8 cellular contexts compared by ENCODE assay signal in the genomic region with DNA sequence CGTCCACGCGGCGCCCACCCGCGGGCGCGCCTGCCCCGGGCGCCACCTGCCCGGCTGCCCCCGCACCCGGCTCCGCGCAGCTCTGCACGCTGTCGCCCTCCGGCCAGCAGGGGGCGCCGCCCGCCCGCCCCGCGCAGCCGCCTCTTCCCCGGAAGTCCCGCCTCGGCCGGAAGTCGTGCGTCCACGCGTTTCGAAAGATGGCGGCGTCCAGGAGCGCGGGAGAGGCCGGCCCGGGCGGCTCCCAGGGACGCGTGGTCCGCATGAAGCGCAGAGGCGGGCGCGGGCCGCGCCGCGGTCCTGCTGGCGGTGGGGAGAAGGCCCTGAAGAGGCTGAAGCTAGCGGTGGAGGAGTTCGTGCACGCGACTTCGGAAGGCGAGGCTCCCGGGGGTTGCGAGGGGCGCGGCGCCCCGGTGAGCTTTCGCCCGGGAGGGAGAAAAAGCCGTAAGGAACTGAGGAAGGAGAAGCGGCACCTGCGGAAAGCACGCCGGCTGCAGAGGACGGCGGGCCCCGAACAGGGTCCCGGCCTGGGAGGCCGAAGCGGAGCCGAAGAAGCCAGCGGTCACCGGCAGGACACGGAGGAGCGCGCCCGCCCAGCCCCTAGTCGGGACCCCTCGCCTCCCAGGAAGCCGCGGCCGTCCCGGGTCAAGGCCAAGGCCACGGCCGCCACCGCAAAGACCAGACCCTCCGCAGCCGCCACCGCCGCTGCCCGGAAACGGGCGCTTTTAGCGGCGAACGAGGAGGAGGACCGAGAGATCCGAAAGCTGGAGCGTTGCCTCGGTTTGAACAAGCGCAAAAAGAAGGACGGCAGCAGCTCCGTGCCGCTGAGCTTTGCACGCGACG. TPM values are rescaled to one million over a fixed set of nuclear protein-coding genes. Genes with fewer than 3 reads are reported as not detected.
DNase-seq lines count a peak whose midpoint lies in the region; ATAC-seq and TF ChIP-seq lines count a peak whose summit lies in the region.

A gene with protein sequence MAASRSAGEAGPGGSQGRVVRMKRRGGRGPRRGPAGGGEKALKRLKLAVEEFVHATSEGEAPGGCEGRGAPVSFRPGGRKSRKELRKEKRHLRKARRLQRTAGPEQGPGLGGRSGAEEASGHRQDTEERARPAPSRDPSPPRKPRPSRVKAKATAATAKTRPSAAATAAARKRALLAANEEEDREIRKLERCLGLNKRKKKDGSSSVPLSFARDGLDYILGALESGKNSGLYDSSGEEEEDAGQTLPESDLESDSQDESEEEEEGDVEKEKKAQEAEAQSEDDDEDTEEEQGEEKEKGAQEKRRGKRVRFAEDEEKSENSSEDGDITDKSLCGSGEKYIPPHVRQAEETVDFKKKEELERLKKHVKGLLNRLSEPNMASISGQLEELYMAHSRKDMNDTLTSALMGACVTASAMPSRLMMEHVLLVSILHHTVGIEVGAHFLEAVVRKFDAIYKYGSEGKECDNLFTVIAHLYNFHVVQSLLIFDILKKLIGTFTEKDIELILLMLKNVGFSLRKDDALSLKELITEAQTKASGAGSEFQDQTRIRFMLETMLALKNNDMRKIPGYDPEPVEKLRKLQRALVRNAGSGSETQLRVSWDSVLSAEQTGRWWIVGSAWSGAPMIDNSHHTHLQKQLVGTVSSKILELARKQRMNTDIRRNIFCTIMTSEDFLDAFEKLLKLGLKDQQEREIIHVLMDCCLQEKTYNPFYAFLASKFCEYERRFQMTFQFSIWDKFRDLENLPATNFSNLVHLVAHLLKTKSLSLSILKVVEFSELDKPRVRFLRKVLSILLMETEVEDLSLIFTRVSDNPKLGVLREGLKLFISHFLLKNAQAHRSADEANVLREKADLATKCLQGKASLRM (plus strand): TSS at position 172 of the 840 bp plus-strand sequence. CDS start 26 bp downstream, at position 198.

- TF ChIP-seq CTCF in HCT116 (IDR thresholded peaks at IDR 0.05 in 2 of 3, conservative IDR thresholded peaks at IDR 0.05 in 1 of 3; ENCODE audit: borderline replicate concordance in 1 of 3, insufficient read depth in 1 of 3, low read depth in 2 of 3, low read length in 2 of 3) = peak; percentile 46 to 76 (median 50); a peak in 5 of 6 replicates
- TF ChIP-seq CTCF in MM.1S (IDR thresholded peaks at IDR 0.05; ENCODE audit: low read length) = peak; percentile 58
- peak; percentile 72 for TF ChIP-seq CTCF in parathyroid adenoma (IDR thresholded peaks at IDR 0.05)
- peak in 5 of 6 experiments; percentile 71 to 100 (median 91) for TF ChIP-seq CTCF in thyroid gland (IDR thresholded peaks at IDR 0.05)

- H2AFZ ChIP-seq in HCT116 (ENCODE audit: low read depth, low read length, poor library complexity, severe bottlenecking) (no peak within 1 kb of the TSS), MM.1S (ENCODE audit: low read length) (peak within 1 kb of the TSS; percentile 81), parathyroid adenoma (peak within 1 kb of the TSS; percentile 98)

- H3K9me3 ChIP-seq in HCT116 (ENCODE audit: control insufficient read depth in 1 of 2, insufficient read depth in 1 of 2, low read depth in 1 of 2, low read length in 2 of 2) = no peaks in the 10 kb centered on the region
- no peaks in the 10 kb centered on the region for H3K9me3 ChIP-seq in MM.1S (replicated peaks; ENCODE audit: insufficient read depth, low read length)
- no peaks in the 10 kb centered on the region for H3K9me3 ChIP-seq in parathyroid adenoma (ENCODE audit: control insufficient read depth, low read length)
- H3K9me3 ChIP-seq in thyroid gland = no peaks in the 10 kb centered on the region

- H3K9ac ChIP-seq in HCT116 (ENCODE audit: low read length) = peak within 1 kb of the TSS; percentile 97
- peak within 1 kb of the TSS; percentile 94 for H3K9ac ChIP-seq in MM.1S (ENCODE audit: low read length)
- H3K9ac ChIP-seq in parathyroid adenoma = peak within 1 kb of the TSS; percentile 67

- intact Hi-C loops in HCT116 (cut with micrococcal nuclease) = loop anchor here (2.0 to 10.0 kb wide), 3 partner anchors 47 to 1155 kb away; a partner anchor contains a TSS
- intact Hi-C loops in head of caudate nucleus (cut with DNase I) = loop anchor here (10.0 kb wide), 1 partner anchor 195 kb away; no protein-coding TSS in a partner anchor
- intact Hi-C loops in thyroid gland (cut with DNase I) = no loop called here

- TF ChIP-seq RAD21 in HCT116 (IDR thresholded peaks at IDR 0.05; ENCODE audit: low read depth) = peak; percentile 42

- H4K20me1 ChIP-seq in HCT116 (ENCODE audit: insufficient read depth) (peaks cover 31% of the 10 kb centered on the region), MM.1S (ENCODE audit: insufficient read depth, low read length) (peaks cover 9% of the 10 kb centered on the region; the same call in 1 of the 2 replicates)

- no peaks in the 10 kb centered on the region for H3K9me2 ChIP-seq in HCT116 (ENCODE audit: insufficient read depth)
- no peaks in the 10 kb centered on the region for H3K9me2 ChIP-seq in MM.1S (replicated peaks; ENCODE audit: insufficient read depth, low read length)

- peak; percentile 56 for DNase-seq in HCT116 (ENCODE audit: low read depth, low spot score)
- DNase-seq in MM.1S = peak; percentile 95
- DNase-seq in activated naive CD4-positive, alpha-beta T cell treated with anti-CD3 and anti-CD28 coated beads, Interleukin-2, amount 50 U/mL, for 16 hours = peak; percentile 94
- peak; percentile 68 to 95 (median 89) for DNase-seq in head of caudate nucleus
- DNase-seq in thyroid gland = peak; percentile 85 to 90

- RAD21 ChIA-PET in HCT116 (lab: Charles Lee; ENCODE audit: low non-redundant PET in 1 of 2, low total read pairs in 2 of 2, uncharacterized antibody in 2 of 2, unreplicated experiment in 2 of 2) = no interaction called here

- H3K27ac ChIP-seq in HCT116 (ENCODE audit: low read depth, low read length) (peak within 1 kb of the TSS; percentile 78), MM.1S (ENCODE audit: low read length) (peak within 1 kb of the TSS; percentile 73), parathyroid adenoma (peak within 1 kb of the TSS; percentile 34), thyroid gland (no peak within 1 kb of the TSS)

- ATAC-seq in HCT116 = peak; percentile 85
- peak; percentile 86 for ATAC-seq in SK-N-SH treated with all-trans-retinoic acid at 6 μM for 48 hours

- peaks cover 9% of the 10 kb centered on the region for H3F3A ChIP-seq in MM.1S (ENCODE audit: insufficient read depth, low read length)

- no peaks in the 10 kb centered on the region for H3K27me3 ChIP-seq in HCT116 (ENCODE audit: insufficient read depth, low read length)
- H3K27me3 ChIP-seq in MM.1S (replicated peaks; ENCODE audit: insufficient read depth, low read length) = peaks cover 10% of the 10 kb centered on the region; the same call in 1 of the 2 replicates
- no peaks in the 10 kb centered on the region for H3K27me3 ChIP-seq in parathyroid adenoma (ENCODE audit: control insufficient read depth, insufficient read depth, low read length)
- no peaks in the 10 kb centered on the region for H3K27me3 ChIP-seq in thyroid gland

- no TSS peak for BruUV-seq in HCT116 (replicated peaks; lab: Mats Ljungman, UMichigan)

- H3K4me1 ChIP-seq in HCT116 (ENCODE audit: control insufficient read depth in 1 of 2, insufficient read depth in 2 of 2, low read length in 2 of 2) (peaks cover 6 to 34% of the 10 kb centered on the region in 2 experiments), MM.1S (ENCODE audit: low read length) (peaks cover 4% of the 10 kb centered on the region; the same call in 1 of the 2 replicates), parathyroid adenoma (peaks cover 7% of the 10 kb centered on the region), thyroid gland (peaks cover 16 to 26% of the 10 kb centered on the region in 2 donors)

- CTCF ChIA-PET in HCT116 (lab: Charles Lee) = interaction anchor here (0.8 to 1.4 kb wide), 2 partner anchors 20 to 22 kb away, joined by 3 read pairs; no protein-coding TSS in a partner anchor

- H3K79me2 ChIP-seq in HCT116 (ENCODE audit: insufficient read depth, low read length) (peaks cover 52% of the 10 kb centered on the region), MM.1S (ENCODE audit: low read length) (peaks cover 52% of the 10 kb centered on the region), parathyroid adenoma (peaks cover 22% of the 10 kb centered on the region)

- WGBS in thyroid gland, 2 donors = 0 to 1% methylated on average over 39 to 50 of the region's 115 CpGs

- H3K4me3 ChIP-seq in HCT116 (replicated peaks in 1 of 2; ENCODE audit: low read depth in 1 of 2, low read length in 2 of 2) = peak within 1 kb of the TSS; percentile 90 to 95
- peak within 1 kb of the TSS; percentile 94 for H3K4me3 ChIP-seq in MM.1S (ENCODE audit: low read length)
- peak within 1 kb of the TSS; percentile 89 for H3K4me3 ChIP-seq in parathyroid adenoma (ENCODE audit: low read depth, low read length)
- peak within 1 kb of the TSS; percentile 64 to 96 (median 70) for H3K4me3 ChIP-seq in thyroid gland (replicated peaks in 1 of 3)

- TF ChIP-seq POLR2A in GM10847 (IDR thresholded peaks at IDR 0.05; ENCODE audit: extremely low read depth, insufficient read length) (peak; percentile 76), HCT116 (IDR thresholded peaks at IDR 0.05; ENCODE audit: borderline replicate concordance, extremely low read depth, insufficient read depth, insufficient read length) (peak; percentile 59), thyroid gland (IDR thresholded peaks at IDR 0.05) (peak in 1 of 2 donors; percentile 65)

- POLR2A ChIA-PET in HCT116 (lab: Charles Lee) = interaction anchor here (0.9 kb wide), 1 partner anchor 50 kb away, joined by 3 read pairs; no protein-coding TSS in a partner anchor

- H3K4me2 ChIP-seq in HCT116 (ENCODE audit: low read length) = peak within 1 kb of the TSS; percentile 92
- peak within 1 kb of the TSS; percentile 90 for H3K4me2 ChIP-seq in MM.1S (ENCODE audit: low read depth, low read length)
- H3K4me2 ChIP-seq in parathyroid adenoma (ENCODE audit: low read length) = peak within 1 kb of the TSS; percentile 84

- H3K36me3 ChIP-seq in HCT116 (ENCODE audit: control insufficient read depth in 1 of 2, insufficient read depth in 2 of 2, low read length in 2 of 2) (peaks cover 24 to 26% of the 10 kb centered on the region in 2 experiments), MM.1S (replicated peaks; ENCODE audit: insufficient read depth, low read length) (peaks cover 18% of the 10 kb centered on the region), parathyroid adenoma (ENCODE audit: control insufficient read depth, insufficient read depth, low read length) (no peaks in the 10 kb centered on the region), thyroid gland (peaks cover 4 to 15% of the 10 kb centered on the region in 2 donors)

TF ChIP-seq in HCT116, 20 proteins besides CTCF, POLR2A, EP300 and RAD21 (continues in another document):
- no peak for TF ChIP-seq EZH2 (IDR thresholded peaks at IDR 0.05)

TF ChIP-seq in SK-N-SH treated with all-trans-retinoic acid at 6 μM for 48 hours, 23 proteins besides CTCF, POLR2A, EP300 and RAD21 (continues in another document):
- TF ChIP-seq CSDC2 (CRISPR knock-in tag; IDR thresholded peaks at IDR 0.05) = 0 out of 2 replicates have a peak, but pooled peaks have one; percentile 33
- TF ChIP-seq ZFP3 (CRISPR knock-in tag; IDR thresholded peaks at IDR 0.05) = peak; percentile 63; the same call in 1 of the 2 replicates
- TF ChIP-seq ZC3H10 (CRISPR knock-in tag; IDR thresholded peaks at IDR 0.05) = no peak
- no peak for TF ChIP-seq ARNTL (CRISPR knock-in tag; IDR thresholded peaks at IDR 0.05; ENCODE audit: borderline replicate concordance, low read depth)
- TF ChIP-seq ISL1 (CRISPR knock-in tag; IDR thresholded peaks at IDR 0.05) = no peak
- no peak for TF ChIP-seq SNAI2 (CRISPR knock-in tag; IDR thresholded peaks at IDR 0.05)

RNA-seq across cellular contexts. Expression of the gene that starts here (rescaled TPM):
- total RNA-seq in HCT116 (2021; ENCODE audit: unreplicated experiment) (35.4 TPM), thyroid gland (10 to 100 TPM; 11.2 to 25.7 (median 16.8) TPM)
- 16.3 and 16.6 TPM in 2 replicates for polyA plus RNA-seq in HCT116 (2012)

Comparison
In these comparisons a context has a peak if more than half of its experiments do, and no peak if none do; other contexts are left out.
1. H3K27ac ChIP-seq: peak in HCT116 (single experiment), MM.1S (single experiment) and parathyroid adenoma (single experiment); none in thyroid gland (0 of 3).
2. Peak in every context shown above with its lines, with median percentiles within 50 percentile points of each other: DNase-seq, H3K4me2 ChIP-seq, H3K4me3 ChIP-seq, H3K9ac ChIP-seq and CTCF ChIP-seq.